ENCODE assay signal across 13 cellular contexts in genomic region chr11:121450424-121450823, GRCh38. TPM values are rescaled to one million over a fixed set of nuclear protein-coding genes. Genes with fewer than 3 reads are reported as not detected.
DNase-seq lines count a peak whose midpoint lies in the region; ATAC-seq and TF ChIP-seq lines count a peak whose summit lies in the region.
"Had no signal": no experiment of that assay in that cellular context is flagged by ENCODE, and none has a peak within 500 bp of the region (broad histone marks: within the 10 kb centered on the region; RNA-seq: fewer than 3 reads in every experiment).

No MANE protein-coding gene starts in this region.

- H3F3A ChIP-seq in OCI-LY1 (ENCODE audit: insufficient read depth, low read length) (peaks cover 17% of the 10 kb centered on the region), neural progenitor cell (ENCODE audit: low read depth) (peaks cover 12% of the 10 kb centered on the region)

- intact Hi-C loops in lower leg skin (cut with DNase I; ENCODE audit: low total_unique reads): no loop called here

- no peaks in the 10 kb centered on the region for H3K9me2 ChIP-seq in OCI-LY1 (ENCODE audit: low read depth, low read length)

- DNase-seq in GM06990 (ENCODE audit: extremely low read depth, insufficient read length) (no peak), neural progenitor cell (ENCODE audit: low spot score) (no peak), lower leg skin (ENCODE audit: low spot score in 2 of 2) (no peak), DMS 273 treated with DMSO at 0.1 percent for 48 hours (lab: John Stamatoyannopoulos, UW) (no peak), NAMALWA (ENCODE audit: low spot score) (no peak), SW480 (ENCODE audit: low spot score) (no peak)
- no peak for DNase-seq in central memory CD8-positive, alpha-beta T cell (ENCODE audit: low spot score in 2 of 2)
- DNase-seq: activated CD8-positive, alpha-beta memory T cell treated with anti-CD3 and anti-CD28 coated beads, Interleukin-2, amount 50 U/mL, for 4 hours; Calu3; foreskin keratinocyte; left ventricle myocardium inferior; NCI-H524 had no signal

- H3K4me1 ChIP-seq in OCI-LY1 (ENCODE audit: insufficient read depth, low read length, severe bottlenecking): peaks cover 84% of the 10 kb centered on the region
- peaks cover 39% of the 10 kb centered on the region for H3K4me1 ChIP-seq in neural progenitor cell

- no peak overlapping the region for H2AFZ ChIP-seq in OCI-LY1 (ENCODE audit: low read length)
- no peak overlapping the region for H2AFZ ChIP-seq in neural progenitor cell (replicated peaks)

- H3K36me3 ChIP-seq in GM06990 (ENCODE audit: control insufficient read depth, insufficient read depth, low read length) (peaks cover 2% of the 10 kb centered on the region; the same call in 1 of the 2 replicates), OCI-LY1 (ENCODE audit: insufficient read depth, low read length) (peaks cover 19% of the 10 kb centered on the region; the same call in 1 of the 2 replicates), neural progenitor cell (no peaks in the 10 kb centered on the region)
- H3K36me3 ChIP-seq: left ventricle myocardium inferior had no signal

- H3K4me2 ChIP-seq in OCI-LY1 (ENCODE audit: low read length) (peak overlapping the region; percentile 77), neural progenitor cell (no peak overlapping the region)

- whole genome bisulfite sequencing in lower leg skin, 2 donors: 72 to 73% methylated on average over 2 of the region's 2 CpGs

- H3K9me3 ChIP-seq in OCI-LY1 (ENCODE audit: low read length) (no peaks in the 10 kb centered on the region), neural progenitor cell (ENCODE audit: low read depth) (no peaks in the 10 kb centered on the region)
- H3K9me3 ChIP-seq: left ventricle myocardium inferior had no signal

- no peaks in the 10 kb centered on the region for H4K20me1 ChIP-seq in OCI-LY1 (ENCODE audit: insufficient read depth, low read length)
- peaks cover 5% of the 10 kb centered on the region for H4K20me1 ChIP-seq in neural progenitor cell (ENCODE audit: low read depth)

- H3K27me3 ChIP-seq in GM06990 (replicated peaks; ENCODE audit: control insufficient read depth, insufficient read depth, low read length) (no peaks in the 10 kb centered on the region), OCI-LY1 (ENCODE audit: insufficient read depth, low read length) (no peaks in the 10 kb centered on the region), neural progenitor cell (peaks cover 8% of the 10 kb centered on the region)
- H3K27me3 ChIP-seq: foreskin keratinocyte had no signal

- H3K9ac ChIP-seq in OCI-LY1 (ENCODE audit: low read length): peak overlapping the region; percentile 97
- no peak overlapping the region for H3K9ac ChIP-seq in neural progenitor cell

- peak overlapping the region; percentile 98 for H3K27ac ChIP-seq in OCI-LY1 (ENCODE audit: low read depth, low read length, poor library complexity, severe bottlenecking)
- H3K27ac ChIP-seq in neural progenitor cell: no peak overlapping the region
- H3K27ac ChIP-seq: foreskin keratinocyte, left ventricle myocardium inferior had no signal

- H3K79me2 ChIP-seq in OCI-LY1 (ENCODE audit: insufficient read depth, low read length) (peaks cover 32% of the 10 kb centered on the region), neural progenitor cell (ENCODE audit: low read depth) (peaks cover 32% of the 10 kb centered on the region)

- no peak for TF ChIP-seq CTCF in GM06990 (IDR thresholded peaks at IDR 0.05; ENCODE audit: insufficient read depth, low read length, poor library complexity, severe bottlenecking)
- no peak for TF ChIP-seq CTCF in OCI-LY1 (IDR thresholded peaks at IDR 0.05; ENCODE audit: low read length)
- no peak for TF ChIP-seq CTCF in neural progenitor cell (IDR thresholded peaks at IDR 0.05)
- no peak for TF ChIP-seq CTCF in lower leg skin (IDR thresholded peaks at IDR 0.05)

- peak overlapping the region; percentile 95 for H3K27ac Mint-ChIP-seq in central memory CD8-positive, alpha-beta T cell (ENCODE audit: low read depth)
- H3K27ac Mint-ChIP-seq in neural progenitor cell: peak overlapping the region; percentile 23

- TF ChIP-seq POLR2A in lower leg skin (IDR thresholded peaks at IDR 0.05): no peak

- no peaks in the 10 kb centered on the region for H3K27me3 Mint-ChIP-seq in central memory CD8-positive, alpha-beta T cell
- H3K27me3 Mint-ChIP-seq in neural progenitor cell (ENCODE audit: insufficient read depth, low read depth): peaks cover 29% of the 10 kb centered on the region

- ATAC-seq in central memory CD8-positive, alpha-beta T cell (replicated peaks; ENCODE audit: extremely low read depth, poor library complexity, severe bottlenecking): no peak
- ATAC-seq: foreskin keratinocyte had no signal

- peak overlapping the region; percentile 98 for H3K4me3 Mint-ChIP-seq in central memory CD8-positive, alpha-beta T cell
- peak overlapping the region; percentile 84 for H3K4me3 Mint-ChIP-seq in neural progenitor cell

- peaks cover 81% of the 10 kb centered on the region for H3K4me1 Mint-ChIP-seq in central memory CD8-positive, alpha-beta T cell
- peaks cover 37% of the 10 kb centered on the region for H3K4me1 Mint-ChIP-seq in neural progenitor cell

- peaks cover 29% of the 10 kb centered on the region for H3K36me3 Mint-ChIP-seq in central memory CD8-positive, alpha-beta T cell (ENCODE audit: insufficient read depth)
- no peaks in the 10 kb centered on the region for H3K36me3 Mint-ChIP-seq in neural progenitor cell

- H3K9me3 Mint-ChIP-seq in central memory CD8-positive, alpha-beta T cell: no peaks in the 10 kb centered on the region
- peaks cover 2% of the 10 kb centered on the region for H3K9me3 Mint-ChIP-seq in neural progenitor cell

- H3K4me3 ChIP-seq in GM06990 (replicated peaks; ENCODE audit: low read depth, low read length): peak overlapping the region; percentile 91
- H3K4me3 ChIP-seq in OCI-LY1 (ENCODE audit: low read depth, low read length, poor library complexity, severe bottlenecking): peak overlapping the region; percentile 97
- H3K4me3 ChIP-seq in neural progenitor cell: no peak overlapping the region
- H3K4me3 ChIP-seq in lower leg skin (ENCODE audit: low read depth, poor library complexity, severe bottlenecking): no peak overlapping the region
- H3K4me3 ChIP-seq: left ventricle myocardium inferior had no signal

RNA-seq across cellular contexts. Expression of gene SORL1, which starts 1.7 kb away (rescaled TPM):
- total RNA-seq in neural progenitor cell (ENCODE audit: low replicate concordance): 45.6 and 46.0 TPM in 2 replicates
- total RNA-seq in lower leg skin: 10 to 100 TPM; 12.5 to 21.8 (median 14.7) TPM

Comparison
In these comparisons a context has a peak if more than half of its experiments do, and no peak if none do; other contexts are left out.
1. H3K4me3 ChIP-seq: peak in GM06990 (single experiment) and OCI-LY1 (single experiment); none in neural progenitor cell (single experiment) and lower leg skin (single experiment).